ENCODE assay signal across 23 cellular contexts in genomic region chr12:111893287-111893686, GRCh38.
"Had no signal": no experiment of that assay in that cellular context is flagged by ENCODE, and none has a peak within 500 bp of the region (broad histone marks: within the 10 kb centered on the region; RNA-seq: fewer than 3 reads in every experiment).

No MANE protein-coding gene starts in this region.

- H3K9me3 Mint-ChIP-seq: activated B cell treated with CpG ODN at 0.5 μM for 24 hours; activated CD8-positive, alpha-beta T cell treated with anti-CD3 and anti-CD28 coated beads for 36 hours; activated naive CD4-positive, alpha-beta T cell treated with anti-CD3 and anti-CD28 coated beads, Interleukin-2, amount 50 U/mL, for 72 hours; activated T-cell treated with anti-CD3 and anti-CD28 coated beads, Interleukin-2, amount 50 U/mL, for 4 hours; naive thymus-derived CD8-positive, alpha-beta T cell; neural progenitor cell; stimulated activated naive B cell treated with anti-CD40 and anti-IgM and Interleukin-4, amounts not matched to agents 10 μg/mL and 1 μg/mL and 100 μg/mL, for 72 hours; T-cell had no signal

- H3K9me3 ChIP-seq: right atrium auricular region, stomach, tibial artery, upper lobe of right lung had no signal

- H3K27ac ChIP-seq: brain microvascular endothelial cell, neural progenitor cell, right atrium auricular region, stomach, tibial artery, upper lobe of right lung had no signal

- H3K4me1 ChIP-seq: neural progenitor cell, right atrium auricular region, stomach, tibial artery, upper lobe of right lung had no signal

- H3K27me3 ChIP-seq: brain microvascular endothelial cell, neural progenitor cell, right atrium auricular region, stomach, tibial artery, upper lobe of right lung had no signal

- H3K27ac Mint-ChIP-seq: activated CD8-positive, alpha-beta T cell treated with anti-CD3 and anti-CD28 coated beads for 36 hours; activated naive CD4-positive, alpha-beta T cell treated with anti-CD3 and anti-CD28 coated beads, Interleukin-2, amount 50 U/mL, for 72 hours; neural progenitor cell; stimulated activated naive B cell treated with anti-CD40 and anti-IgM and Interleukin-4, amounts not matched to agents 10 μg/mL and 1 μg/mL and 100 μg/mL, for 72 hours; T-cell had no signal

- H3K4me3 ChIP-seq: neural progenitor cell, right atrium auricular region, smooth muscle cell, stomach, tibial artery, upper lobe of right lung had no signal

- H3K27me3 Mint-ChIP-seq: activated B cell treated with CpG ODN at 0.5 μM for 24 hours; activated CD8-positive, alpha-beta T cell treated with anti-CD3 and anti-CD28 coated beads for 36 hours; naive thymus-derived CD8-positive, alpha-beta T cell; stimulated activated naive B cell treated with anti-CD40 and anti-IgM and Interleukin-4, amounts not matched to agents 10 μg/mL and 1 μg/mL and 100 μg/mL, for 72 hours; T-cell had no signal

- DNase-seq: activated B cell treated with CpG ODN at 0.5 μM for 24 hours; activated CD4-positive, alpha-beta T cell treated with anti-CD3 and anti-CD28 coated beads, Interleukin-2, amount 50 U/mL, for 1 hour; activated CD8-positive, alpha-beta T cell treated with anti-CD3 and anti-CD28 coated beads for 36 hours; activated naive CD4-positive, alpha-beta T cell; activated T-cell treated with anti-CD3 and anti-CD28 coated beads, Interleukin-2, amount 50 U/mL, for 4 hours; anterior cingulate cortex; brain microvascular endothelial cell; cortex of kidney; glutamatergic neuron; islet precursor cell; midbrain; naive thymus-derived CD8-positive, alpha-beta T cell; occipital lobe; stimulated activated CD4-positive, alpha-beta T cell treated with anti-CD3 and anti-CD28 coated beads, Interleukin-1b, Interleukin-23, amount 100 ng/mL, for 48 hours; stimulated activated naive B cell treated with anti-CD40 and anti-IgM and Interleukin-4, amounts not matched to agents 10 μg/mL and 1 μg/mL and 100 μg/mL, for 72 hours; stomach; T-cell; tibial artery; upper lobe of right lung had no signal

- H3K4me3 Mint-ChIP-seq: activated B cell treated with CpG ODN at 0.5 μM for 24 hours; activated CD8-positive, alpha-beta T cell treated with anti-CD3 and anti-CD28 coated beads for 36 hours; activated T-cell treated with anti-CD3 and anti-CD28 coated beads, Interleukin-2, amount 50 U/mL, for 4 hours; naive thymus-derived CD8-positive, alpha-beta T cell; neural progenitor cell; stimulated activated naive B cell treated with anti-CD40 and anti-IgM and Interleukin-4, amounts not matched to agents 10 μg/mL and 1 μg/mL and 100 μg/mL, for 72 hours; T-cell had no signal

- H3K4me1 Mint-ChIP-seq: activated B cell treated with CpG ODN at 0.5 μM for 24 hours; neural progenitor cell; stimulated activated naive B cell treated with anti-CD40 and anti-IgM and Interleukin-4, amounts not matched to agents 10 μg/mL and 1 μg/mL and 100 μg/mL, for 72 hours; T-cell had no signal

- ATAC-seq: activated CD8-positive, alpha-beta T cell treated with anti-CD3 and anti-CD28 coated beads for 36 hours; activated naive CD4-positive, alpha-beta T cell treated with anti-CD3 and anti-CD28 coated beads, Interleukin-2, amount 50 U/mL, for 72 hours; activated T-cell treated with anti-CD3 and anti-CD28 coated beads, Interleukin-2, amount 50 U/mL, for 4 hours; naive thymus-derived CD8-positive, alpha-beta T cell; stimulated activated naive B cell treated with anti-CD40 and anti-IgM and Interleukin-4, amounts not matched to agents 10 μg/mL and 1 μg/mL and 100 μg/mL, for 72 hours; T-cell; upper lobe of right lung had no signal

- H3K9ac ChIP-seq: neural progenitor cell had no signal
